In genomic region chr10:17001297-17001744, GRCh38 we compare ENCODE assay signal across 1 cellular context.
TF ChIP-seq lines count a peak whose summit lies in the region.

No MANE protein-coding gene starts in this region.

TF ChIP-seq in K562, 482 proteins besides CTCF, POLR2A, EP300 and RAD21 (continued from another document and continues in another):
- TF ChIP-seq TSHZ1 (CRISPR knock-in tag; IDR thresholded peaks at IDR 0.05): no peak
- TF ChIP-seq NFIC (IDR thresholded peaks at IDR 0.05): 0 out of 2 replicates have a peak, but pooled peaks have one; percentile 5
- peak; percentile 77 for TF ChIP-seq ZNF316 (IDR thresholded peaks at IDR 0.05)
- TF ChIP-seq NFRKB (IDR thresholded peaks at IDR 0.05; ENCODE audit: low read depth): no peak
- no peak for TF ChIP-seq MNT (conservative IDR thresholded peaks at IDR 0.05)
- TF ChIP-seq XRCC4 (IDR thresholded peaks at IDR 0.05; ENCODE audit: extremely low read depth, insufficient read depth, insufficient read length): no peak
- no peak for TF ChIP-seq ZNF274 (IDR thresholded peaks at IDR 0.05; ENCODE audit: borderline replicate concordance, low read depth, low read length)
- no peak for TF ChIP-seq TOE1 (IDR thresholded peaks at IDR 0.05; ENCODE audit: borderline replicate concordance)
- no peak for TF ChIP-seq TOE1 (CRISPR knock-in tag; IDR thresholded peaks at IDR 0.05; ENCODE audit: borderline replicate concordance, low read depth)
- no peak for TF ChIP-seq ETV6 (IDR thresholded peaks at IDR 0.05; ENCODE audit: borderline replicate concordance in 1 of 2, low read depth in 2 of 2, low read length in 1 of 2)
- TF ChIP-seq ETV6 (CRISPR knock-in tag; IDR thresholded peaks at IDR 0.05; ENCODE audit: borderline replicate concordance): no peak
- no peak for TF ChIP-seq RCOR1 (IDR thresholded peaks at IDR 0.05; ENCODE audit: borderline replicate concordance in 1 of 2, low read depth in 2 of 2, low read length in 2 of 2)
- TF ChIP-seq HBP1 (CRISPR knock-in tag; IDR thresholded peaks at IDR 0.05): no peak
- TF ChIP-seq ZNF449 (CRISPR knock-in tag; IDR thresholded peaks at IDR 0.05): no peak
- no peak for TF ChIP-seq PHF21A (IDR thresholded peaks at IDR 0.05; ENCODE audit: borderline replicate concordance, low read depth)
- no peak for TF ChIP-seq RUNX1 (IDR thresholded peaks at IDR 0.05; ENCODE audit: low read depth)
- TF ChIP-seq NR2F6 (CRISPR knock-in tag; IDR thresholded peaks at IDR 0.05): no peak
- no peak for TF ChIP-seq PKNOX1 (IDR thresholded peaks at IDR 0.05)
- peak; percentile 30 for TF ChIP-seq ASH1L (IDR thresholded peaks at IDR 0.05; ENCODE audit: borderline replicate concordance, low read depth, partially characterized antibody)
- TF ChIP-seq MAFK (IDR thresholded peaks at IDR 0.05; ENCODE audit: low read length): 0 out of 2 replicates have a peak, but pooled peaks have one; percentile 5
- TF ChIP-seq KDM2B (CRISPR knock-in tag; IDR thresholded peaks at IDR 0.05): no peak
- TF ChIP-seq YY1 (IDR thresholded peaks at IDR 0.05; ENCODE audit: borderline replicate concordance in 1 of 3, control insufficient read depth in 1 of 3, extremely low read depth in 1 of 3, insufficient read depth in 3 of 3, insufficient read length in 1 of 3, insufficient replicate concordance in 2 of 3, low read depth in 1 of 3, low read length in 2 of 3): no peak
- no peak for TF ChIP-seq TARDBP (IDR thresholded peaks at IDR 0.05)
- TF ChIP-seq TRIM24 (IDR thresholded peaks at IDR 0.05): peak; percentile 12 to 34; a peak in 1 of 4 replicates
- no peak for TF ChIP-seq GMEB1 (CRISPR knock-in tag; IDR thresholded peaks at IDR 0.05)
- TF ChIP-seq SRSF9 (IDR thresholded peaks at IDR 0.05; ENCODE audit: borderline replicate concordance, low read depth, low read length): no peak
- TF ChIP-seq EHMT2 (IDR thresholded peaks at IDR 0.05): no peak
- TF ChIP-seq FOS (IDR thresholded peaks at IDR 0.05; ENCODE audit: extremely low read depth, insufficient read length): no peak
- TF ChIP-seq ATF4 (CRISPR knock-in tag; IDR thresholded peaks at IDR 0.05): no peak
- TF ChIP-seq CHD7 (IDR thresholded peaks at IDR 0.05; ENCODE audit: low read depth, low read length): no peak
